ENCODE assay signal across 14 cellular contexts in genomic region chr10:36248314-36248981, GRCh38.
"Had no signal": no experiment of that assay in that cellular context is flagged by ENCODE, and none has a peak within 500 bp of the region (broad histone marks: within the 10 kb centered on the region; RNA-seq: fewer than 3 reads in every experiment).

No MANE protein-coding gene starts in this region.

- H3K36me3 Mint-ChIP-seq: activated naive CD8-positive, alpha-beta T cell; type B pancreatic cell; WTC11 had no signal

- H3K36me3 ChIP-seq: cardiac muscle cell, left lung had no signal

- H3K27ac Mint-ChIP-seq: activated CD4-positive, alpha-beta T cell treated with anti-CD3 and anti-CD28 coated beads for 36 hours; activated naive CD8-positive, alpha-beta T cell; activated T-helper 1 cell treated with anti-CD3 and anti-CD28 coated beads, Interleukin-12 subunit alpha, Interleukin-12 subunit beta, Interleukin-2, Interleukin-4 antibody, amounts not matched to agents 30 ng/mL and 10 ng/mL and 1 ng/mL, durations not matched to agents 14 hours and 24 hours and 36 hours; stimulated activated naive CD8-positive, alpha-beta T cell treated with anti-CD3 and anti-CD28 coated beads, Interleukin-15, Interleukin-2, amounts not matched to agents 100 ng/mL and 50 ng/mL, for 24 hours; type B pancreatic cell; WTC11 had no signal

- H3K27ac ChIP-seq: cardiac muscle cell, left lung had no signal

- H3K27me3 Mint-ChIP-seq: activated CD4-positive, alpha-beta T cell treated with anti-CD3 and anti-CD28 coated beads for 36 hours; activated naive CD8-positive, alpha-beta T cell; stimulated activated naive CD8-positive, alpha-beta T cell treated with anti-CD3 and anti-CD28 coated beads, Interleukin-15, Interleukin-2, amounts not matched to agents 100 ng/mL and 50 ng/mL, for 24 hours; type B pancreatic cell had no signal

- H3K9me3 Mint-ChIP-seq: neural crest cell, type B pancreatic cell had no signal

- ATAC-seq: activated CD4-positive, alpha-beta T cell treated with anti-CD3 and anti-CD28 coated beads for 36 hours; left lung; WTC11 had no signal

- H3K27me3 ChIP-seq: cardiac muscle cell, left lung had no signal

- H3K4me1 Mint-ChIP-seq: activated CD4-positive, alpha-beta T cell treated with anti-CD3 and anti-CD28 coated beads for 36 hours; neural crest cell; WTC11 had no signal

- DNase-seq: activated CD4-positive, alpha-beta T cell treated with anti-CD3 and anti-CD28 coated beads for 36 hours; activated CD4-positive, alpha-beta T cell treated with anti-CD3 and anti-CD28 coated beads, Interleukin-2, amount 50 U/mL, for 48 hours; activated T-cell treated with anti-CD3 and anti-CD28 coated beads for 4 hours; amniotic stem cell; head of caudate nucleus; retina had no signal

- H3K4me1 ChIP-seq: left lung had no signal

- H3K4me3 ChIP-seq: cardiac muscle cell, left lung had no signal

- H3K4me3 Mint-ChIP-seq: activated CD4-positive, alpha-beta T cell treated with anti-CD3 and anti-CD28 coated beads for 36 hours; activated naive CD8-positive, alpha-beta T cell; activated T-helper 1 cell treated with anti-CD3 and anti-CD28 coated beads, Interleukin-12 subunit alpha, Interleukin-12 subunit beta, Interleukin-2, Interleukin-4 antibody, amounts not matched to agents 30 ng/mL and 10 ng/mL and 1 ng/mL, durations not matched to agents 14 hours and 24 hours and 36 hours; neural crest cell; stimulated activated naive CD8-positive, alpha-beta T cell treated with anti-CD3 and anti-CD28 coated beads, Interleukin-15, Interleukin-2, amounts not matched to agents 100 ng/mL and 50 ng/mL, for 24 hours; type B pancreatic cell; WTC11 had no signal
